8 cellular contexts compared by ENCODE assay signal in the genomic region with DNA sequence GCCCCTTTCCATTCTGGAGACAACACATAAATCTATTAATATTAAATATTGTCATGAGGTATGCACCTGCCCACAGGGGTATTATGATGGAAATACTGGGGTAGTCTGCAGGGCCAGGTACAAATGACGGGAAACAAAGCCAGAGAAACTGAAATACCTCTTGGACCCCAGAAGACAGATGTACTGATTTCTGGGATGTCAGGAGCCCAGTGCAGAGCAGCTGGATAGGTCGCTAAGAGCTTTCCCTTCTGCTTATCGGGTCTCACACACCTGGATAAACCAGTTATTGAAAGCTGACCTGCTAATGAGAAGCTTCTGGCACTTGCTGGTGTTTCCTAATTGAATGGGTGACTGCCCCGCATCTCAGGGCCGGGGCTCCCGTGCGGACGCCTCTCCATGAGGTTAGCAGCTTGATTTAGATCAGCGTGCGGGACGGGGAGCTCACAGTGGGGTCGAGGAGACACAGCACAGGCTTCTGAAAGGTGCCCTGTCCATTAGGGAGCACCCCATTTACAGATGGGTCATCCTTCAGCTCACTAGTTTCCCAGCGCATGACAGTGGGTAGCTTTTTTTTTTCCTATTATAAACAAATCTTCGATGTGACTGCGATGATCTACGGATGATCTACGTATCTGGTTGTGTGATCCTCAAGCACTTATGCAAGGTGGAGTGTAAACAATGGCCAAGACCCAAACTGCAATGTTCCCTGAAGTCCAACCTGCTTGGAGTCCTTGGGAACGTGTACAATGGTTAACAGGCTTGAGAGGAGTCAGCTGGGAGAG. TPM values are rescaled to one million over a fixed set of nuclear protein-coding genes. Genes with fewer than 3 reads are reported as not detected.
DNase-seq lines count a peak whose midpoint lies in the region; ATAC-seq and TF ChIP-seq lines count a peak whose summit lies in the region.

No MANE protein-coding gene starts in this region.

- H3K27ac Mint-ChIP-seq in Caco-2 (ENCODE audit: unreplicated experiment), result peak overlapping the region; percentile 60
- peak overlapping the region; percentile 93 to 94 for H3K27ac Mint-ChIP-seq in effector memory CD8-positive, alpha-beta T cell
- peak overlapping the region; percentile 96 for H3K27ac Mint-ChIP-seq in neural progenitor cell

- BruUV-seq in Caco-2 (replicated peaks; lab: Mats Ljungman, UMichigan), result TSS peak; percentile 62

- peaks cover 19% of the 10 kb centered on the region for H3F3A ChIP-seq in neural progenitor cell (ENCODE audit: low read depth)

- H3K27me3 Mint-ChIP-seq in Caco-2 (ENCODE audit: insufficient read depth, unreplicated experiment) (no peaks in the 10 kb centered on the region), neural progenitor cell (ENCODE audit: insufficient read depth, low read depth) (peaks cover 14% of the 10 kb centered on the region)
- peaks cover 0 to 17% of the 10 kb centered on the region in 2 donors for H3K27me3 Mint-ChIP-seq in effector memory CD8-positive, alpha-beta T cell

- intact Hi-C loops in Caco-2 (cut with micrococcal nuclease; ENCODE audit: unreplicated experiment), result loop anchor here (5.0 kb wide), 3 partner anchors 84 to 369 kb away; a partner anchor contains a TSS

- POLR2A ChIA-PET in Caco-2 (lab: Charles Lee), result interaction anchor here (0.6 to 1.6 kb wide), 2 partner anchors 82 to 348 kb away, joined by 3 to 9 read pairs; a partner anchor contains a TSS

- peak overlapping the region; percentile 96 for H3K4me3 Mint-ChIP-seq in Caco-2 (ENCODE audit: unreplicated experiment)
- peak overlapping the region; percentile 80 to 83 for H3K4me3 Mint-ChIP-seq in effector memory CD8-positive, alpha-beta T cell
- peak overlapping the region; percentile 84 for H3K4me3 Mint-ChIP-seq in neural progenitor cell

- peak overlapping the region; percentile 91 for H3K27ac ChIP-seq in neural progenitor cell

- H3K4me1 ChIP-seq in Caco-2 (peaks cover 23% of the 10 kb centered on the region), neural progenitor cell (peaks cover 23% of the 10 kb centered on the region)

- peaks cover 39% of the 10 kb centered on the region for H3K79me2 ChIP-seq in neural progenitor cell (ENCODE audit: low read depth)

- H3K9me3 Mint-ChIP-seq in Caco-2 (ENCODE audit: unreplicated experiment), result peaks cover 23% of the 10 kb centered on the region
- H3K9me3 Mint-ChIP-seq in effector memory CD8-positive, alpha-beta T cell, result no peaks in the 10 kb centered on the region
- peaks cover 16% of the 10 kb centered on the region for H3K9me3 Mint-ChIP-seq in neural progenitor cell

- no peak overlapping the region for H2AFZ ChIP-seq in neural progenitor cell (replicated peaks)

- H3K36me3 Mint-ChIP-seq in Caco-2 (ENCODE audit: insufficient read depth, unreplicated experiment) (peaks cover 39% of the 10 kb centered on the region), neural progenitor cell (peaks cover 11% of the 10 kb centered on the region)
- peaks cover 34% of the 10 kb centered on the region for H3K36me3 Mint-ChIP-seq in effector memory CD8-positive, alpha-beta T cell (ENCODE audit: insufficient read depth)

- H3K4me1 Mint-ChIP-seq in Caco-2 (ENCODE audit: low read depth, unreplicated experiment) (peaks cover 20% of the 10 kb centered on the region), neural progenitor cell (peaks cover 34% of the 10 kb centered on the region)
- peaks cover 37% of the 10 kb centered on the region in 2 donors for H3K4me1 Mint-ChIP-seq in effector memory CD8-positive, alpha-beta T cell (ENCODE audit: low read depth in 2 of 2)

- peaks cover 32% of the 10 kb centered on the region for H4K20me1 ChIP-seq in neural progenitor cell (ENCODE audit: low read depth)

- DNase-seq in Caco-2 (no peak), NCI-H69 (lab: John Stamatoyannopoulos, UW) (peak; percentile 20), neural progenitor cell (ENCODE audit: low spot score) (no peak), middle frontal gyrus (ENCODE audit: extremely low spot score, low spot score) (no peak), GM19240 (ENCODE audit: insufficient read length, low spot score) (no peak), HCEC 1CT (no peak)
- no peak for DNase-seq in effector memory CD8-positive, alpha-beta T cell
- DNase-seq in stimulated activated CD4-positive, alpha-beta T cell treated with anti-CD3 and anti-CD28 coated beads, Interleukin-2, amount 100 ng/mL, for 24 hours, result no peak

- TF ChIP-seq CTCF in Caco-2 (IDR thresholded peaks at IDR 0.05; ENCODE audit: insufficient read depth in 1 of 2, low read depth in 1 of 2, low read length in 1 of 2, severe bottlenecking in 1 of 2, unreplicated experiment in 1 of 2) (no peak), neural progenitor cell (IDR thresholded peaks at IDR 0.05) (no peak)

- peak overlapping the region; percentile 86 for H3K4me2 ChIP-seq in neural progenitor cell

- no peak overlapping the region for H3K9ac ChIP-seq in neural progenitor cell

- no peaks in the 10 kb centered on the region for H3K27me3 ChIP-seq in Caco-2 (replicated peaks; ENCODE audit: control insufficient read depth, insufficient read depth, low read length)
- H3K27me3 ChIP-seq in neural progenitor cell, result no peaks in the 10 kb centered on the region

- CTCF ChIA-PET in Caco-2 (lab: Charles Lee), result interaction anchor here (2.5 kb wide), 1 partner anchor 61 kb away, joined by 6 read pairs; no protein-coding TSS in a partner anchor

- peaks cover 7% of the 10 kb centered on the region for H3K36me3 ChIP-seq in Caco-2 (ENCODE audit: control insufficient read depth, insufficient read depth, low read length)
- peaks cover 7% of the 10 kb centered on the region for H3K36me3 ChIP-seq in neural progenitor cell

- H3K9me3 ChIP-seq in Caco-2, result no peaks in the 10 kb centered on the region
- H3K9me3 ChIP-seq in neural progenitor cell (ENCODE audit: low read depth), result no peaks in the 10 kb centered on the region

- no peak for ATAC-seq in effector memory CD8-positive, alpha-beta T cell (replicated peaks)

- peak overlapping the region; percentile 63 for H3K4me3 ChIP-seq in Caco-2 (ENCODE audit: low read depth, low read length)
- peak overlapping the region; percentile 90 for H3K4me3 ChIP-seq in neural progenitor cell

RNA-seq across cellular contexts. Expression of a gene that starts 1.5 kb away (rescaled TPM):
- total RNA-seq in Caco-2 (2022) (60.1 and 62.8 TPM in 2 replicates), neural progenitor cell (ENCODE audit: low replicate concordance) (94.3 and 96.2 TPM in 2 replicates)
